Comparison of ENCODE assay signal across 30 cellular contexts in the genomic region with DNA sequence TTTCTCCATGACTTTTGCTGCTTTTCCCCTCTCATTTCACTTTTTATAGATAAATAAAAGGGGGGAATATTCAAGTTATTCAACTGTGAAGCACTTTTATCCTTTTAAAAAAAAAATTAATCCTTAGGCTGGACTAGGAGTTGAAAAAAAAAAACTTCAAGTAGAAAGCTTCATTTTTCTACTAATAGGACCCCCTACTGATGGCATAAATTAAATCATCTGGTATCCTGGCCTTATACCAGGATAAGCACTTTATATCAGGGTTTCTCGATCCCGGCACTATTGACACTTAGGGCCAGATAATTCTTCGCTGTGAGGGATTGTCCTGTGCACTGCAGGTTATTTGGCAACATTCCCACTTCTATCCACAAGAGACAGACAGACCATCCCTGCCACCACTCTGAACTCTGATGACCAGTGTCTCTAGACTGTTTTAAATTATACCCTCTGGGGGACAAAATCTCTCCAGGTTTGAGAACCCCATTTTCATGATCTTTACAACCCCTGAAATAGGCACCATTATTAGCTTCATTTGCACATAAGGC. TPM values are rescaled to one million over a fixed set of nuclear protein-coding genes. Genes with fewer than 3 reads are reported as not detected.
DNase-seq lines count a peak whose midpoint lies in the region; ATAC-seq, FAIRE-seq and TF ChIP-seq lines count a peak whose summit lies in the region.
"Had no signal": no experiment of that assay in that cellular context is flagged by ENCODE, and none has a peak within 500 bp of the region (broad histone marks: within the 10 kb centered on the region; RNA-seq: fewer than 3 reads in every experiment).

No MANE protein-coding gene starts in this region.

- H3K27me3 Mint-ChIP-seq in CD8-positive, alpha-beta T cell (ENCODE audit: low read depth): no peaks in the 10 kb centered on the region
- no peaks in the 10 kb centered on the region for H3K27me3 Mint-ChIP-seq in endodermal cell (ENCODE audit: insufficient read depth)
- H3K27me3 Mint-ChIP-seq: activated naive CD8-positive, alpha-beta T cell treated with anti-CD3 and anti-CD28 coated beads for 36 hours had no signal

- intact Hi-C loops in A673 (cut with micrococcal nuclease; ENCODE audit: unreplicated experiment) (no loop called here), ovary (cut with DNase I) (no loop called here)
- intact Hi-C loops in CD8-positive, alpha-beta T cell (cut with DNase I, micrococcal nuclease): loop anchor here in 1 of 2 experiments (5.0 to 10.0 kb wide), 2 partner anchors 53 to 370 kb away; no protein-coding TSS in a partner anchor

- 95 to 98% methylated on average over 3 of the region's 3 CpGs for WGBS in endodermal cell (ENCODE audit: insufficient coverage in 1 of 2, insufficient read length in 1 of 2), 2 experiments
- WGBS in ovary, 3 donors: 91 to 94% (median 92%) methylated on average over 3 of the region's 3 CpGs

- POLR2A ChIA-PET in A673 (lab: Charles Lee; ENCODE audit: low non-redundant PET): interaction anchor here (0.6 kb wide), 2 partner anchors 232 to 395 kb away, joined by 4 read pairs; no protein-coding TSS in a partner anchor
- POLR2A ChIA-PET in CD8-positive, alpha-beta T cell (lab: Charles Lee): no interaction called here

- no peak for TF ChIP-seq POLR2A in ovary (IDR thresholded peaks at IDR 0.05)

- H3K36me3 Mint-ChIP-seq in CD8-positive, alpha-beta T cell: peaks cover 48% of the 10 kb centered on the region
- peaks cover 34% of the 10 kb centered on the region for H3K36me3 Mint-ChIP-seq in endodermal cell (ENCODE audit: low read depth)

- TF ChIP-seq CTCF in A673 (conservative IDR thresholded peaks at IDR 0.05; ENCODE audit: low read depth, low read length) (no peak), endodermal cell (conservative IDR thresholded peaks at IDR 0.05) (peak; percentile 20), ovary (IDR thresholded peaks at IDR 0.05) (no peak)
- TF ChIP-seq CTCF in CD8-positive, alpha-beta T cell (IDR thresholded peaks at IDR 0.05): no peak

- peaks cover 35% of the 10 kb centered on the region for H3K4me1 Mint-ChIP-seq in CD8-positive, alpha-beta T cell (ENCODE audit: low read depth)
- no peaks in the 10 kb centered on the region for H3K4me1 Mint-ChIP-seq in endodermal cell
- H3K4me1 Mint-ChIP-seq: nephron had no signal

- DNase-seq in A673 (ENCODE audit: low spot score) (peak; percentile 60), NCI-H2227 treated with DMSO at 0.1 percent for 48 hours (lab: John Stamatoyannopoulos, UW) (peak; percentile 29), endodermal cell (no peak), GM19239 (ENCODE audit: insufficient read length, low spot score) (no peak), ovary (no peak)
- no peak for DNase-seq in CD8-positive, alpha-beta T cell
- DNase-seq: activated CD4-positive, alpha-beta T cell treated with anti-CD3 and anti-CD28 coated beads for 4 hours; activated CD8-positive, alpha-beta memory T cell treated with anti-CD3 and anti-CD28 coated beads for 24 hours; activated gamma-delta T cell; activated naive CD8-positive, alpha-beta T cell treated with anti-CD3 and anti-CD28 coated beads for 36 hours; anterior cingulate cortex; gastrocnemius medialis; GOT3; kidney glomerular epithelial cell; MM.1S; NCI-H1436; NCI-H510A treated with DMSO at 0.1 percent for 48 hours; SHP77 treated with DMSO at 0.1 percent for 48 hours; stimulated activated CD4-positive, alpha-beta T cell treated with anti-CD3 and anti-CD28 coated beads, Interleukin-15, amount 100 ng/mL, for 24 hours; SW 1271; trophoblast cell had no signal

- peaks cover 11% of the 10 kb centered on the region for H3K4me1 ChIP-seq in A673 (ENCODE audit: insufficient read depth, low read length, poor library complexity, severe bottlenecking)
- no peaks in the 10 kb centered on the region for H3K4me1 ChIP-seq in CD8-positive, alpha-beta T cell (ENCODE audit: insufficient read depth, low read length)
- no peaks in the 10 kb centered on the region for H3K4me1 ChIP-seq in endodermal cell (ENCODE audit: control insufficient read depth, insufficient read depth, low read length)
- no peaks in the 10 kb centered on the region for H3K4me1 ChIP-seq in ovary (ENCODE audit: insufficient read depth)
- H3K4me1 ChIP-seq: breast epithelium had no signal

- TF ChIP-seq EP300 in ovary (IDR thresholded peaks at IDR 0.05): no peak

- H3K27me3 ChIP-seq in A673 (replicated peaks; ENCODE audit: insufficient read depth, low read depth, low read length, poor library complexity) (no peaks in the 10 kb centered on the region), endodermal cell (ENCODE audit: control insufficient read depth, insufficient read depth, low read length, poor library complexity, severe bottlenecking) (no peaks in the 10 kb centered on the region), ovary (no peaks in the 10 kb centered on the region)
- no peaks in the 10 kb centered on the region for H3K27me3 ChIP-seq in CD8-positive, alpha-beta T cell (ENCODE audit: insufficient read depth, low read length)
- H3K27me3 ChIP-seq: BLaER1 treated with 17β-estradiol and CSF1 and Interleukin-3, amounts not matched to agents 10 nM and 100 nM; breast epithelium; gastrocnemius medialis had no signal

- H3K9me3 ChIP-seq in A673 (ENCODE audit: low read depth, low read length, poor library complexity, severe bottlenecking): no peaks in the 10 kb centered on the region
- H3K9me3 ChIP-seq in CD8-positive, alpha-beta T cell (ENCODE audit: low read length): no peaks in the 10 kb centered on the region
- H3K9me3 ChIP-seq in endodermal cell (ENCODE audit: control insufficient read depth, low read length): no peaks in the 10 kb centered on the region
- H3K9me3 ChIP-seq in ovary: no peaks in the 10 kb centered on the region
- H3K9me3 ChIP-seq: breast epithelium, gastrocnemius medialis had no signal

- peak overlapping the region; percentile 6 for H3K27ac Mint-ChIP-seq in CD8-positive, alpha-beta T cell
- H3K27ac Mint-ChIP-seq in endodermal cell: no peak overlapping the region
- H3K27ac Mint-ChIP-seq: activated naive CD8-positive, alpha-beta T cell treated with anti-CD3 and anti-CD28 coated beads for 36 hours; nephron; stimulated activated effector memory CD8-positive, alpha-beta T cell treated with anti-CD3 and anti-CD28 coated beads, Interleukin-12 subunit alpha, Interleukin-12 subunit beta, amount 100 ng/mL, for 72 hours had no signal

- BruUV-seq in A673 (replicated peaks; lab: Mats Ljungman, UMichigan): no TSS peak

- no peak overlapping the region for H3K9ac ChIP-seq in endodermal cell (ENCODE audit: extremely low read depth, low read length, poor library complexity, severe bottlenecking)
- H3K9ac ChIP-seq: BLaER1 treated with 17β-estradiol and CSF1 and Interleukin-3, amounts not matched to agents 10 nM and 100 nM; KMS-11 had no signal

- no peaks in the 10 kb centered on the region for H3K9me3 Mint-ChIP-seq in CD8-positive, alpha-beta T cell
- H3K9me3 Mint-ChIP-seq in endodermal cell: no peaks in the 10 kb centered on the region
- H3K9me3 Mint-ChIP-seq: activated naive CD8-positive, alpha-beta T cell treated with anti-CD3 and anti-CD28 coated beads for 36 hours; stimulated activated effector memory CD8-positive, alpha-beta T cell treated with anti-CD3 and anti-CD28 coated beads, Interleukin-12 subunit alpha, Interleukin-12 subunit beta, amount 100 ng/mL, for 72 hours had no signal

- H3K4me3 ChIP-seq in A673 (ENCODE audit: low read depth, low read length, poor library complexity, severe bottlenecking) (no peak overlapping the region), endodermal cell (ENCODE audit: low read length) (no peak overlapping the region), ovary (no peak overlapping the region)
- no peak overlapping the region for H3K4me3 ChIP-seq in CD8-positive, alpha-beta T cell (ENCODE audit: low read depth, low read length)
- H3K4me3 ChIP-seq: BLaER1 treated with 17β-estradiol and CSF1 and Interleukin-3, amounts not matched to agents 10 nM and 100 nM; breast epithelium; gastrocnemius medialis; lung had no signal

- no peak for ATAC-seq in CD8-positive, alpha-beta T cell
- ATAC-seq in GM19452 (IDR thresholded peaks at IDR 0.05; ENCODE audit: unreplicated experiment): no peak
- ATAC-seq: gastrocnemius medialis; Panc1; stimulated activated effector memory CD8-positive, alpha-beta T cell treated with anti-CD3 and anti-CD28 coated beads, Interleukin-12 subunit alpha, Interleukin-12 subunit beta, amount 100 ng/mL, for 72 hours had no signal

- H3K36me3 ChIP-seq in A673 (ENCODE audit: insufficient read depth, low read length, poor library complexity, severe bottlenecking) (peaks cover 32% of the 10 kb centered on the region), endodermal cell (ENCODE audit: control insufficient read depth, insufficient read depth, low read length) (peaks cover 30% of the 10 kb centered on the region), ovary (no peaks in the 10 kb centered on the region)
- peaks cover 6% of the 10 kb centered on the region for H3K36me3 ChIP-seq in CD8-positive, alpha-beta T cell (ENCODE audit: insufficient read depth, low read length)
- H3K36me3 ChIP-seq: breast epithelium had no signal

- no peak for FAIRE-seq in GM19239 (lab: Jason Lieb, UNC)

- H3K27ac ChIP-seq in A673 (ENCODE audit: low read depth, low read length, poor library complexity, severe bottlenecking) (no peak overlapping the region), endodermal cell (ENCODE audit: low read depth, low read length) (no peak overlapping the region), ovary (no peak overlapping the region)
- no peak overlapping the region for H3K27ac ChIP-seq in CD8-positive, alpha-beta T cell (ENCODE audit: low read depth, low read length)
- H3K27ac ChIP-seq: BLaER1 treated with 17β-estradiol and CSF1 and Interleukin-3, amounts not matched to agents 10 nM and 100 nM; breast epithelium; gastrocnemius medialis; KMS-11; VCaP had no signal

- CTCF ChIA-PET in A673 (lab: Charles Lee): no interaction called here
- CTCF ChIA-PET in CD8-positive, alpha-beta T cell (lab: Charles Lee): no interaction called here

- no peak overlapping the region for H3K4me3 Mint-ChIP-seq in CD8-positive, alpha-beta T cell
- no peak overlapping the region for H3K4me3 Mint-ChIP-seq in endodermal cell
- H3K4me3 Mint-ChIP-seq: activated naive CD8-positive, alpha-beta T cell treated with anti-CD3 and anti-CD28 coated beads for 36 hours; nephron; stimulated activated effector memory CD8-positive, alpha-beta T cell treated with anti-CD3 and anti-CD28 coated beads, Interleukin-12 subunit alpha, Interleukin-12 subunit beta, amount 100 ng/mL, for 72 hours had no signal

RNA-seq across cellular contexts. Expression of a gene that starts 17.6 kb away (rescaled TPM):
- total RNA-seq in A673 (2021) (90.9 and 103 TPM in 2 replicates), endodermal cell (10 to 100 TPM; 61.8 to 67.6 TPM), ovary (10 to 100 TPM; 46.7 to 63.2 (median 54.2) TPM)
- total RNA-seq in CD8-positive, alpha-beta T cell: 10 to 100 TPM; 72.1 to 72.2 TPM
- 56.3 TPM for polyA plus RNA-seq in endodermal cell (2013, experiment 1 of 2)
- polyA plus RNA-seq in endodermal cell (2013, experiment 2 of 2): 58.0 TPM
- polyA plus RNA-seq in ovary: 10 to 100 TPM; 24.0 to 47.2 TPM

RNA-seq across cellular contexts. Expression of a gene that starts 37.4 kb away (rescaled TPM):
- 13.8 and 14.1 TPM in 2 replicates for total RNA-seq in A673 (2021)
- 10 to 100 TPM; 11.8 to 13.5 TPM for total RNA-seq in CD8-positive, alpha-beta T cell
- total RNA-seq in endodermal cell: 1 to 10 TPM; 7.3 to 9.5 TPM
- 7.9 TPM for polyA plus RNA-seq in endodermal cell (2013, experiment 1 of 2)
- 7.9 TPM for polyA plus RNA-seq in endodermal cell (2013, experiment 2 of 2)
- total RNA-seq in ovary: 10 to 100 TPM; 11.3 to 24.0 (median 19.0) TPM
- 1 to 10 TPM; 6.5 to 8.7 TPM for polyA plus RNA-seq in ovary

RNA-seq across cellular contexts. Expression of a gene that starts 59.6 kb away (rescaled TPM):
- total RNA-seq in A673 (2021) (54.6 and 68.8 TPM in 2 replicates), endodermal cell (10 to 100 TPM; 55.4 to 56.2 TPM), ovary (10 to 100 TPM; 46.6 to 65.4 (median 55.4) TPM)
- 10 to 100 TPM; 32.6 to 36.5 TPM for total RNA-seq in CD8-positive, alpha-beta T cell
- polyA plus RNA-seq in endodermal cell (2013, experiment 1 of 2): 42.0 TPM
- polyA plus RNA-seq in endodermal cell (2013, experiment 2 of 2): 41.8 TPM
- 10 to 100 TPM; 16.6 to 21.7 TPM for polyA plus RNA-seq in ovary

Comparison
In these comparisons a context has a peak if more than half of its experiments do, and no peak if none do; other contexts are left out.
1. DNase-seq: peak in A673 (single experiment) and NCI-H2227 treated with DMSO at 0.1 percent for 48 hours (single experiment); none in CD8-positive, alpha-beta T cell (0 of 7), endodermal cell (single experiment), GM19239 (single experiment) and ovary (0 of 5).